Comparison of ENCODE assay signal across 8 cellular contexts in the genomic region with DNA sequence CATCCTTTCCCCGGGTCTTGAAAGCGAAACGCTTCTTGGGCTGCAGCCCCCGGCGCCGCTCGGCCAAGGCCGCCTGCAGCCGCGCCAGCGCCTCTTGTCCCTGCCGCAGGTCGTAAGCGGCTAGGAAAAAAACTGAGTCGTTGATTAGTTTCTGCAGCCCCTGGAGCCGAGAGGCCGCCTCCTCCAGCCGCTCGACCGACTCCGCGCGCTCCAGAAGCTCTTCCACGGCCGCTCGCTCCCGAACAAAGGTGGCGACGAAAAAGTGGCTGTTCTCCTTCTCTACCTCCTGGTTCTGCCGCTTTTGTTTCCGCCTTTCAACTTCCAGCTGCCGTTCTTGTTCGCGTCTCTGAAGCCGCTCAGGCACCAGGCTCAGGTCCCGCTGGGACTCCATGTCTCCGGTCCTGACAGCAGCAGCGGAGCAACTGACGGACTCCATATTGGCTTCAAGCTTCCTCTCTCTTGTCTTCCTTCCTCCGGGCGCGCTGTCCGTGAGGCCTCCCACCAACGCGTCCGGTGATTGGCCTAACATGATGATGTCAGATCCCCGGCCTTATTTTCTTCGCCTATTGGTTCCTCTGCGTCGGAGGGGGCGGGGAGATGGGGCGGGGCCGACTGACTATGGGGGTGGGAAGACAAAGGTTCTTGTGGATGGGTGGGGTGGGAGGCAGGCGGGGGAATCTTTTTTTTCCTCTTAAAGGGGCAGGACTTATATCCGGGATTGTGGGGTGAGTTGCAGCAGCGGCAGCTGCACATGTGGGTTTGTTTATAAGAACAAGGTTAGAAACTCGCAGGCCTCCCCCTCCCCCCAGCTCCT. TPM values are rescaled to one million over a fixed set of nuclear protein-coding genes. Genes with fewer than 3 reads are reported as not detected.
DNase-seq lines count a peak whose midpoint lies in the region; ATAC-seq and TF ChIP-seq lines count a peak whose summit lies in the region.

Gene TBCC (minus strand): TSS at position 466 of the 814 bp plus-strand sequence. CDS start 30 bp downstream, at position 436.

- H3K36me3 ChIP-seq in left lung: no peaks in the 10 kb centered on the region

- no peaks in the 10 kb centered on the region for H3K27me3 Mint-ChIP-seq in CD14-positive monocyte (ENCODE audit: low read depth in 3 of 3)

- peaks cover 0 to 9% of the 10 kb centered on the region in 2 donors for H3K36me3 Mint-ChIP-seq in CD14-positive monocyte

- peaks cover 0 to 2% (median 0%) of the 10 kb centered on the region in 7 donors for H3K9me3 Mint-ChIP-seq in CD14-positive monocyte

- H3K4me1 ChIP-seq in left lung: peaks cover 5 to 37% of the 10 kb centered on the region in 2 donors

- peak; percentile 97 for DNase-seq in CD14-positive monocyte (ENCODE audit: low spot score)
- peak; percentile 100 for DNase-seq in NCI-H748 treated with DMSO at 0.1 percent for 48 hours (lab: John Stamatoyannopoulos, UW)
- peak; percentile 72 to 96 for DNase-seq in activated CD4-positive, alpha-beta T cell treated with anti-CD3 and anti-CD28 coated beads, Interleukin-2, amount 50 U/mL, for 24 hours (ENCODE audit: low read depth in 1 of 2, low spot score in 1 of 2)
- peak; percentile 99 for DNase-seq in dermis blood vessel endothelial cell
- DNase-seq in left lung: peak; percentile 93 to 96
- peak; percentile 90 for DNase-seq in stimulated activated CD4-positive, alpha-beta T cell treated with anti-CD3 and anti-CD28 coated beads, Interleukin-2, amount 100 ng/mL, for 4 hours (ENCODE audit: low read depth)

- ATAC-seq in GM19395 (IDR thresholded peaks at IDR 0.05; ENCODE audit: unreplicated experiment): peak; percentile 81
- ATAC-seq in HG03558 (IDR thresholded peaks at IDR 0.05; ENCODE audit: extremely low read depth, unreplicated experiment): peak; percentile 61
- ATAC-seq in left lung: peak; percentile 91

- H3K4me3 Mint-ChIP-seq in CD14-positive monocyte: peak within 1 kb of the TSS; percentile 100

- H3K4me1 Mint-ChIP-seq in CD14-positive monocyte: peaks cover 35% of the 10 kb centered on the region

- peak within 1 kb of the TSS; percentile 96 to 99 for H3K4me3 ChIP-seq in left lung

- H3K27me3 ChIP-seq in left lung: no peaks in the 10 kb centered on the region

- H3K27ac ChIP-seq in left lung: peak within 1 kb of the TSS; percentile 95

- no peak for TF ChIP-seq CTCF in CD14-positive monocyte (IDR thresholded peaks at IDR 0.05)
- no peak for TF ChIP-seq CTCF in left lung (IDR thresholded peaks at IDR 0.05)

- intact Hi-C loops in CD14-positive monocyte (cut with micrococcal nuclease): loop anchor here (2.0 to 10.0 kb wide), 4 partner anchors 37 to 429 kb away; partner anchors contain the start of genes BICRAL (in 2 of the 2) and SRF (in 1 of the 2)
- intact Hi-C loops in left lung (cut with DNase I): no loop called here

- H3K27ac Mint-ChIP-seq in CD14-positive monocyte: peak within 1 kb of the TSS; percentile 95 to 100 (median 100)

- H3K9me3 ChIP-seq in left lung: no peaks in the 10 kb centered on the region

RNA-seq across cellular contexts. Expression of gene TBCC, which starts in this region (rescaled TPM):
- 10 to 100 TPM; 30.7 to 31.3 TPM for polyA plus RNA-seq in CD14-positive monocyte
- 41.9 and 53.4 TPM in 2 replicates for total RNA-seq in dermis blood vessel endothelial cell
- total RNA-seq in left lung: 10 to 100 TPM; 16.8 to 20.4 TPM

Comparison
In these comparisons a context has a peak if more than half of its experiments do, and no peak if none do; other contexts are left out.
1. Peak in every context shown above with its lines: DNase-seq, ATAC-seq, H3K4me3 ChIP-seq and H3K27ac ChIP-seq.
2. intact Hi-C loops: an anchor here in CD14-positive monocyte (2.0 to 10.0 kb wide); none called in left lung.